Comparison of ENCODE assay signal across 25 cellular contexts in the genomic region with DNA sequence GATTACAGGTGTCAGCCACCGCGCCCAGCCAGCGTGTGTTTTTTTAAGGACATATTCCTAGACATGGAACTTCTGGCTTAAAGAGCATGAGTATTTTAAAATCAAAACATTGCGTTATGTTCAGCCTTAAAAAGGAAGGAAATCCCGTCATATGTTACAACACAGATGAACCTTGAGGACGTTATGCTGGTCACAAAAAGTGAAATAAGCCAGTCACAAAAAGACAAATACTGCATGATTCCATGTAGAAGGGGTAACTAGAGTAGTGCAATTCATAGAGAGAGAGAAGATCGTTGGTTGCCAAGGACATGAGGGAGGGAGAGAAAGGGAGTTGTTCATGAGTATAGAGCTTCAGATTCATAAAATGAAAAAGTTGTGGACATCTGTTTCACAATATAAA. TPM values are rescaled to one million over a fixed set of nuclear protein-coding genes. Genes with fewer than 3 reads are reported as not detected.
DNase-seq lines count a peak whose midpoint lies in the region; ATAC-seq, FAIRE-seq and TF ChIP-seq lines count a peak whose summit lies in the region.
"Had no signal": no experiment of that assay in that cellular context is flagged by ENCODE, and none has a peak within 500 bp of the region (broad histone marks: within the 10 kb centered on the region; RNA-seq: fewer than 3 reads in every experiment).

No MANE protein-coding gene starts in this region.

- H3K4me3 ChIP-seq in adrenal gland (no peak overlapping the region), muscle layer of duodenum (ENCODE audit: low read depth in 1 of 2, low read length in 2 of 2) (no peak overlapping the region), upper lobe of left lung (no peak overlapping the region), kidney (ENCODE audit: low read length in 2 of 2) (no peak overlapping the region), hepatocyte (no peak overlapping the region)
- H3K4me3 ChIP-seq: pancreas, thoracic aorta had no signal

- TF ChIP-seq EP300 in upper lobe of left lung (IDR thresholded peaks at IDR 0.05), result no peak

- H3K4me1 ChIP-seq in adrenal gland (replicated peaks in 1 of 2), result peaks cover 0 to 9% of the 10 kb centered on the region in 2 donors
- peaks cover 5 to 27% of the 10 kb centered on the region in 2 donors for H3K4me1 ChIP-seq in muscle layer of duodenum (ENCODE audit: control insufficient read depth in 1 of 2, insufficient read depth in 2 of 2, low read length in 2 of 2)
- H3K4me1 ChIP-seq in upper lobe of left lung, result peaks cover 0 to 9% (median 2%) of the 10 kb centered on the region in 4 donors
- H3K4me1 ChIP-seq in kidney (ENCODE audit: control insufficient read depth in 1 of 2, insufficient read depth in 1 of 2, low read depth in 1 of 2, low read length in 2 of 2), result no peaks in the 10 kb centered on the region
- H3K4me1 ChIP-seq in hepatocyte (ENCODE audit: insufficient read depth), result no peaks in the 10 kb centered on the region
- H3K4me1 ChIP-seq: pancreas had no signal

- ATAC-seq in upper lobe of left lung (ENCODE audit: low FRiP score in 2 of 2), result no peak
- ATAC-seq: esophagus mucosa, pancreas, right cardiac atrium had no signal

- FAIRE-seq in kidney (lab: Jason Lieb, UNC), result no peak
- FAIRE-seq: G401.6, pancreas had no signal

- no peaks in the 10 kb centered on the region for H4K20me1 ChIP-seq in hepatocyte (ENCODE audit: insufficient read depth, poor library complexity, severe bottlenecking)

- no peak for TF ChIP-seq CTCF in adrenal gland (IDR thresholded peaks at IDR 0.05)
- no peak for TF ChIP-seq CTCF in upper lobe of left lung (IDR thresholded peaks at IDR 0.05)
- TF ChIP-seq CTCF in kidney (IDR thresholded peaks at IDR 0.05; ENCODE audit: borderline replicate concordance, extremely low read depth, insufficient read depth), result no peak
- no peak for TF ChIP-seq CTCF in RWPE1 (conservative IDR thresholded peaks at IDR 0.05; ENCODE audit: low read depth)
- TF ChIP-seq CTCF in hepatocyte (IDR thresholded peaks at IDR 0.05; ENCODE audit: poor library complexity), result no peak

- H3K9me2 ChIP-seq in hepatocyte (replicated peaks; ENCODE audit: insufficient read depth), result no peaks in the 10 kb centered on the region

- no peaks in the 10 kb centered on the region for H3K27me3 ChIP-seq in adrenal gland
- H3K27me3 ChIP-seq in muscle layer of duodenum (ENCODE audit: low read depth, low read length), result no peaks in the 10 kb centered on the region
- H3K27me3 ChIP-seq in upper lobe of left lung, result no peaks in the 10 kb centered on the region
- no peaks in the 10 kb centered on the region for H3K27me3 ChIP-seq in hepatocyte
- H3K27me3 ChIP-seq: pancreas had no signal

- TF ChIP-seq POLR2A in adrenal gland (IDR thresholded peaks at IDR 0.05) (no peak), upper lobe of left lung (IDR thresholded peaks at IDR 0.05) (no peak)

- DNase-seq in MV-4-11 (lab: John Stamatoyannopoulos, UW) (peak; percentile 19), adrenal gland (peak in 1 of 7 donors; percentile 10), upper lobe of left lung (no peak), kidney (no peak), RWPE1 (ENCODE audit: low spot score) (no peak), hepatocyte (ENCODE audit: low spot score) (no peak)
- DNase-seq: activated CD4-positive, alpha-beta T cell treated with anti-CD3 and anti-CD28 coated beads, Interleukin-2, amount 50 U/mL, for 48 hours; activated CD4-positive, CD25-positive, alpha-beta regulatory T cell treated with anti-CD3 and anti-CD28 coated beads, Interleukin-2, amount 50 U/mL, for 72 hours; activated gamma-delta T cell treated with Interleukin-2 at 50 U/mL for 16 hours; activated T-cell treated with anti-CD3 and anti-CD28 coated beads, Interleukin-2, amount 50 U/mL, for 48 hours; C1 segment of cervical spinal cord; caudate nucleus; DMS79; endodermal cell; foreskin melanocyte; HCEC 1CT; NCI-H1048; pancreas; right cardiac atrium; stimulated activated CD4-positive, alpha-beta T cell treated with anti-CD3 and anti-CD28 coated beads, Interleukin-1b, Interleukin-23, amount 100 ng/mL, for 48 hours; stimulated activated naive CD4-positive, alpha-beta T cell treated with Interleukin-2 at 50 U/mL for 16 hours had no signal

- peak overlapping the region in 3 of 5 donors; percentile 4 to 52 (median 30) for H3K27ac ChIP-seq in adrenal gland
- H3K27ac ChIP-seq in muscle layer of duodenum (ENCODE audit: low read length), result peak overlapping the region; percentile 10
- H3K27ac ChIP-seq in upper lobe of left lung, result peak overlapping the region in 3 of 4 donors; percentile 21 to 70 (median 41)
- no peak overlapping the region for H3K27ac ChIP-seq in kidney (ENCODE audit: low read depth in 2 of 2, low read length in 2 of 2)
- no peak overlapping the region for H3K27ac ChIP-seq in RWPE1
- no peak overlapping the region for H3K27ac ChIP-seq in hepatocyte
- H3K27ac ChIP-seq: pancreas, thoracic aorta had no signal

- no peak overlapping the region for H3K9ac ChIP-seq in kidney (ENCODE audit: low read length in 2 of 2)

- H3K36me3 ChIP-seq in adrenal gland (replicated peaks in 1 of 2), result peaks cover 0 to 71% of the 10 kb centered on the region in 2 donors
- peaks cover 38 to 45% of the 10 kb centered on the region in 2 donors for H3K36me3 ChIP-seq in muscle layer of duodenum (ENCODE audit: control insufficient read depth in 1 of 2, insufficient read depth in 2 of 2, low read length in 2 of 2)
- H3K36me3 ChIP-seq in upper lobe of left lung, result peaks cover 0 to 62% (median 26%) of the 10 kb centered on the region in 4 donors
- H3K36me3 ChIP-seq in kidney (ENCODE audit: control insufficient read depth in 1 of 2, insufficient read depth in 2 of 2, low read length in 2 of 2), result peaks cover 38 to 62% of the 10 kb centered on the region in 2 donors
- no peaks in the 10 kb centered on the region for H3K36me3 ChIP-seq in hepatocyte (replicated peaks; ENCODE audit: insufficient read depth, low read depth)

- H3K4me2 ChIP-seq in hepatocyte, result no peak overlapping the region

- H3K9me3 ChIP-seq in adrenal gland (replicated peaks in 1 of 3), result no peaks in the 10 kb centered on the region
- no peaks in the 10 kb centered on the region for H3K9me3 ChIP-seq in muscle layer of duodenum (ENCODE audit: control insufficient read depth in 1 of 2, low read length in 2 of 2)
- no peaks in the 10 kb centered on the region for H3K9me3 ChIP-seq in upper lobe of left lung
- H3K9me3 ChIP-seq in kidney (ENCODE audit: control insufficient read depth in 1 of 2, low read length in 2 of 2), result no peaks in the 10 kb centered on the region
- no peaks in the 10 kb centered on the region for H3K9me3 ChIP-seq in hepatocyte (ENCODE audit: low read depth)
- H3K9me3 ChIP-seq: pancreas, thoracic aorta had no signal

- no peaks in the 10 kb centered on the region for H3K79me2 ChIP-seq in hepatocyte

- no peak overlapping the region for H2AFZ ChIP-seq in hepatocyte

- POLR2A ChIA-PET in RWPE1 (lab: Yijun Ruan, JAX; ENCODE audit: low non-redundant PET), result no interaction called here

- CTCF ChIA-PET in RWPE1 (lab: Yijun Ruan, JAX), result interaction anchor here (0.6 kb wide), 1 partner anchor 224 kb away, joined by 3 read pairs; no protein-coding TSS in a partner anchor

- intact Hi-C loops in adrenal gland (cut with DNase I) (no loop called here), kidney (cut with DNase I) (no loop called here)

- WGBS in adrenal gland, 4 donors, result 52 to 66% (median 62%) methylated on average over 7 of the region's 7 CpGs
- 61 to 67% methylated on average over 7 of the region's 7 CpGs for WGBS in upper lobe of left lung, 2 donors
- 93% methylated on average over 7 of the region's 7 CpGs for WGBS in hepatocyte (ENCODE audit: low lambda C conversion rate, missing lambda C conversion rate)

RNA-seq across cellular contexts. Expression of a gene that starts 53.9 kb away (rescaled TPM):
- total RNA-seq in adrenal gland (100 to 1,000 TPM in 2 of 8 donors, 10 to 100 TPM in 6; 41.1 to 143 (median 74.0) TPM), upper lobe of left lung (100 to 1,000 TPM in 2 of 6 donors, 10 to 100 TPM in 4; 26.3 to 202 (median 36.3) TPM), kidney (56.8 TPM), hepatocyte (9.3 and 13.3 TPM in 2 replicates)
- polyA plus RNA-seq in adrenal gland (10 to 100 TPM; 35.5 to 87.0 (median 47.5) TPM), kidney (ENCODE audit: insufficient read depth, low read depth, low replicate concordance) (13.8 TPM), hepatocyte (3.8 and 3.9 TPM in 2 replicates)

Comparison
In these comparisons a context has a peak if more than half of its experiments do, and no peak if none do; other contexts are left out.
1. H3K27ac ChIP-seq: peak in adrenal gland (3 of 5), muscle layer of duodenum (single experiment) and upper lobe of left lung (3 of 4); none in kidney (0 of 2), RWPE1 (single experiment) and hepatocyte (single experiment).